In genomic region chr11:128767518-128767917, GRCh38 we compare ENCODE assay signal across 21 cellular contexts.
A peak's percentile ranks its signal among the peaks of the same experiment; 100 is the strongest.
DNase-seq lines count a peak whose midpoint lies in the region; ATAC-seq and TF ChIP-seq lines count a peak whose summit lies in the region.
"Had no signal": no experiment of that assay in that cellular context is flagged by ENCODE, and none has a peak within 500 bp of the region (broad histone marks: within the 10 kb centered on the region; RNA-seq: fewer than 3 reads in every experiment).

No MANE protein-coding gene starts in this region.

- H3K4me1 Mint-ChIP-seq in CD4-positive, alpha-beta T cell (ENCODE audit: low read depth), result peaks cover 50% of the 10 kb centered on the region
- peaks cover 61% of the 10 kb centered on the region for H3K4me1 Mint-ChIP-seq in nephron progenitor cell

- H3K27ac ChIP-seq in CD4-positive, alpha-beta T cell (ENCODE audit: low read depth, low read length), result no peak overlapping the region
- H3K27ac ChIP-seq: cardiac muscle cell, testis had no signal

- no peak for DNase-seq in CD4-positive, alpha-beta T cell
- DNase-seq in EL, result peak; percentile 27
- DNase-seq in astrocyte of the spinal cord (ENCODE audit: low read depth, low spot score), result peak; percentile 32
- no peak for DNase-seq in nephron progenitor cell
- DNase-seq in iPS-NIHi11 (ENCODE audit: low spot score), result no peak
- no peak for DNase-seq in central memory CD4-positive, alpha-beta T cell
- DNase-seq: activated CD4-positive, alpha-beta T cell treated with anti-CD3 and anti-CD28 coated beads for 4 hours; adrenal gland; dermis blood vessel endothelial cell; left cardiac atrium; mesenchymal stem cell; NCI-H187; NCI-H2227 treated with DMSO at 0.1 percent for 48 hours; NCI-H748 treated with DMSO at 0.1 percent for 48 hours; OCI-M1; Right ventricle myocardium superior; SW 1271; testis had no signal

- no peak for TF ChIP-seq CTCF in CD4-positive, alpha-beta T cell (IDR thresholded peaks at IDR 0.05)
- no peak for TF ChIP-seq CTCF in astrocyte of the spinal cord (IDR thresholded peaks at IDR 0.05; ENCODE audit: low read depth, low read length)
- TF ChIP-seq CTCF in nephron progenitor cell (IDR thresholded peaks at IDR 0.05), result no peak

- peaks cover 98% of the 10 kb centered on the region for H3K36me3 Mint-ChIP-seq in CD4-positive, alpha-beta T cell (ENCODE audit: low read depth)
- H3K36me3 Mint-ChIP-seq in nephron progenitor cell (ENCODE audit: low read depth), result peaks cover 6% of the 10 kb centered on the region

- CTCF ChIA-PET in CD4-positive, alpha-beta T cell (lab: Charles Lee), result interaction anchor here (0.7 kb wide), 1 partner anchor 9 kb away, joined by 3 read pairs; no protein-coding TSS in a partner anchor

- no peaks in the 10 kb centered on the region for H3K27me3 Mint-ChIP-seq in CD4-positive, alpha-beta T cell
- H3K27me3 Mint-ChIP-seq in nephron progenitor cell (ENCODE audit: low read depth, poor library complexity), result peaks cover 21% of the 10 kb centered on the region

- no peaks in the 10 kb centered on the region for H3K27me3 ChIP-seq in CD4-positive, alpha-beta T cell (ENCODE audit: control insufficient read depth, insufficient read depth, low read length)
- H3K27me3 ChIP-seq: adrenal gland, testis had no signal

- no peak for ATAC-seq in CD4-positive, alpha-beta T cell (ENCODE audit: poor library complexity)
- ATAC-seq in HG03571 (IDR thresholded peaks at IDR 0.05; ENCODE audit: unreplicated experiment), result no peak

- H3K9me3 Mint-ChIP-seq in CD4-positive, alpha-beta T cell, result no peaks in the 10 kb centered on the region
- H3K9me3 Mint-ChIP-seq in nephron progenitor cell, result no peaks in the 10 kb centered on the region

- POLR2A ChIA-PET in CD4-positive, alpha-beta T cell (lab: Charles Lee), result no interaction called here

- intact Hi-C loops in CD4-positive, alpha-beta T cell (cut with DNase I, micrococcal nuclease), result no loop called here

- H3K4me3 Mint-ChIP-seq in CD4-positive, alpha-beta T cell, result no peak overlapping the region
- no peak overlapping the region for H3K4me3 Mint-ChIP-seq in nephron progenitor cell

- peak overlapping the region; percentile 74 for H3K27ac Mint-ChIP-seq in CD4-positive, alpha-beta T cell
- H3K27ac Mint-ChIP-seq in nephron progenitor cell, result peak overlapping the region; percentile 92
- H3K27ac Mint-ChIP-seq: progenitor cell of endocrine pancreas had no signal

- H3K4me3 ChIP-seq in astrocyte of the spinal cord (ENCODE audit: low read depth, low read length), result no peak overlapping the region
- H3K4me3 ChIP-seq: adrenal gland, cardiac muscle cell, testis had no signal

- in situ Hi-C loops in astrocyte of the spinal cord (cut with HindIII; ENCODE audit: low sequenced_read_pairs), result no loop called here

- H3K9me3 ChIP-seq in CD4-positive, alpha-beta T cell (ENCODE audit: control insufficient read depth, low read length), result no peaks in the 10 kb centered on the region
- H3K9me3 ChIP-seq: adrenal gland, testis had no signal

Comparison
In these comparisons a context has a peak if more than half of its experiments do, and no peak if none do; other contexts are left out.
1. DNase-seq: peak in EL (single experiment) and astrocyte of the spinal cord (single experiment); none in CD4-positive, alpha-beta T cell (0 of 10), nephron progenitor cell (single experiment), iPS-NIHi11 (single experiment) and central memory CD4-positive, alpha-beta T cell (single experiment).